7 cellular contexts compared by ENCODE assay signal in the genomic region with DNA sequence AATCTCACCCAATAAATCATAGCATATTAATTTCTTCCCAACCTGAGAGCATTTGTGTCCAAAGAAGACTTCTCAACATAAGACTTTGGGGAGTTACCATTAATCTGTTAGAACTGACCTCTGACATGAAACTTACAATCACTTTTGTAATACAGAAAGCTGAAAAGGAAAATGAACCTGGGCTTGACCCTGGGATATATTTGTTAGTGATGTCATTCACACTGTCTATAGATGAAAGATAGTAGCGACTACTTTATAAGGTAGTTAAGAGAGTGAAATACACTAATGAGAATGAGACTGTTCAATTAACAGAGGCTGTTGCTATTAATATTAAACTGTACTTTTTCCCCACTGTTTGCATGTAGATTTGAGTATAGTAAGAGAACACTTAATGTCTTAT.
"Had no signal": no experiment of that assay in that cellular context is flagged by ENCODE, and none has a peak within 500 bp of the region (broad histone marks: within the 10 kb centered on the region; RNA-seq: fewer than 3 reads in every experiment).

No MANE protein-coding gene starts in this region.

- FAIRE-seq: G401.6, GM12891, GM12892, GM18507, GM19239 had no signal

- DNase-seq: GDM1, GF-D8 had no signal
